8 cellular contexts compared by ENCODE assay signal in genomic region chr6:157236040-157236725, GRCh38.
DNase-seq lines count a peak whose midpoint lies in the region; ATAC-seq and TF ChIP-seq lines count a peak whose summit lies in the region.

No MANE protein-coding gene starts in this region.

- H3K27ac ChIP-seq in body of pancreas (peak overlapping the region in 1 of 4 donors; percentile 33), temporal lobe (ENCODE audit: low read depth, low read length) (peak overlapping the region; percentile 44)

- no peak for TF ChIP-seq POLR2A in body of pancreas (IDR thresholded peaks at IDR 0.05)

- WGBS in body of pancreas, 2 donors, result 14 to 20% methylated on average over 4 to 45 of the region's 76 CpGs

- H3K36me3 ChIP-seq in body of pancreas (replicated peaks in 1 of 2; ENCODE audit: insufficient read depth in 1 of 2, low read depth in 2 of 2), result no peaks in the 10 kb centered on the region

- no peaks in the 10 kb centered on the region for H3K9me3 ChIP-seq in body of pancreas

- intact Hi-C loops in body of pancreas (cut with DNase I) (no loop called here), left colon (cut with DNase I, micrococcal nuclease) (no loop called here)

- peak overlapping the region; percentile 12 to 16 for H3K4me3 ChIP-seq in body of pancreas

- H3K4me1 ChIP-seq in body of pancreas, result peaks cover 40% of the 10 kb centered on the region

- peak; percentile 28 to 39 for ATAC-seq in activated CD4-positive, CD25-positive, alpha-beta regulatory T cell treated with anti-CD3 and anti-CD28 coated beads, Interleukin-2, amount 50 U/mL, for 24 hours
- ATAC-seq in body of pancreas, result peak; percentile 31
- ATAC-seq in left colon, result peak; percentile 43

- H3K27me3 ChIP-seq in body of pancreas, result no peaks in the 10 kb centered on the region

- TF ChIP-seq CTCF in body of pancreas (IDR thresholded peaks at IDR 0.05), result no peak

- DNase-seq in activated CD4-positive, CD25-positive, alpha-beta regulatory T cell treated with anti-CD3 and anti-CD28 coated beads, Interleukin-2, amount 50 U/mL, for 72 hours, result no peak
- DNase-seq in body of pancreas, result no peak
- DNase-seq in left colon, result peak; percentile 25 to 39
- no peak for DNase-seq in central memory CD4-positive, alpha-beta T cell
- DNase-seq in NCI-H2107 (lab: John Stamatoyannopoulos, UW), result no peak
- no peak for DNase-seq in DMS79 treated with DMSO at 0.1 percent for 48 hours (lab: John Stamatoyannopoulos, UW)

Comparison
In these comparisons a context has a peak if more than half of its experiments do, and no peak if none do; other contexts are left out.
1. DNase-seq: peak in left colon (2 of 2); none in activated CD4-positive, CD25-positive, alpha-beta regulatory T cell treated with anti-CD3 and anti-CD28 coated beads, Interleukin-2, amount 50 U/mL, for 72 hours (single experiment), body of pancreas (0 of 4), central memory CD4-positive, alpha-beta T cell (single experiment), NCI-H2107 (single experiment) and DMS79 treated with DMSO at 0.1 percent for 48 hours (single experiment).
2. Peak in every context shown above with its lines, with median percentiles within 50 percentile points of each other: ATAC-seq.